Comparison of ENCODE assay signal across 2 cellular contexts in the genomic region with DNA sequence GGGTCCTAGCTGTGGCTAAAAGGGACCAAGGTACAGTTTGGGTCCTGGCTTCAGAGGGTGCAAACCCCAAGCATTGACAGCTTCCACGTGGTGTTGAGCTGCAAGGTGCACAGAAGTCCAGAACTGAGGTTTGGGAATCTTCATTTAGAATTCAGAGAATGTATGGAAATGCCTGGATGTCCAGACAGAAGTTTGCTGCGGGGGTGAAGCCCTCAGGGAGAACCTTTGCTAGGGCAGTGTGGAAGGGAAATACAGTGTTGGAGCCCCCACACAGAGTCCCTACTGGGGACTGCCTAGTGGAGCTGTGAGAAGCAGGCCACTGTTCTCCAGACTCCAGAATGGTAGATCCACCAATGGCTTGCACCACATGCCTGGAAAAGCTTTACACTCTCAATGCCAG.
A peak's percentile ranks its signal among the peaks of the same experiment; 100 is the strongest.
TF ChIP-seq lines count a peak whose summit lies in the region.

No MANE protein-coding gene starts in this region.

TF ChIP-seq in HEK293, 187 proteins besides CTCF, POLR2A, EP300 and RAD21:
- TF ChIP-seq PRDM1 (tag by site-specific recombination; IDR thresholded peaks at IDR 0.05) (no peak), ZNF354C (tag by site-specific recombination; IDR thresholded peaks at IDR 0.05; ENCODE audit: borderline replicate concordance, low read depth) (no peak), GLIS2 (tag by site-specific recombination; IDR thresholded peaks at IDR 0.05) (no peak), REPIN1 (tag by site-specific recombination; IDR thresholded peaks at IDR 0.05; ENCODE audit: low read depth) (no peak), ZNF670 (tag by site-specific recombination; IDR thresholded peaks at IDR 0.05; ENCODE audit: low read depth) (no peak), ZNF707 (tag by site-specific recombination; IDR thresholded peaks at IDR 0.05) (no peak), ZNF473 (tag by site-specific recombination; IDR thresholded peaks at IDR 0.05) (no peak), ZNF544 (tag by site-specific recombination; IDR thresholded peaks at IDR 0.05) (no peak), ZNF132 (tag by site-specific recombination; IDR thresholded peaks at IDR 0.05; ENCODE audit: borderline replicate concordance) (no peak), ZNF585B (tag by site-specific recombination; IDR thresholded peaks at IDR 0.05) (0 out of 2 replicates have a peak, but pooled peaks have one; percentile 1), SETDB1 (IDR thresholded peaks at IDR 0.05; ENCODE audit: insufficient read length, low read length) (peak; percentile 73)
- TF ChIP-seq, protein P1, sequence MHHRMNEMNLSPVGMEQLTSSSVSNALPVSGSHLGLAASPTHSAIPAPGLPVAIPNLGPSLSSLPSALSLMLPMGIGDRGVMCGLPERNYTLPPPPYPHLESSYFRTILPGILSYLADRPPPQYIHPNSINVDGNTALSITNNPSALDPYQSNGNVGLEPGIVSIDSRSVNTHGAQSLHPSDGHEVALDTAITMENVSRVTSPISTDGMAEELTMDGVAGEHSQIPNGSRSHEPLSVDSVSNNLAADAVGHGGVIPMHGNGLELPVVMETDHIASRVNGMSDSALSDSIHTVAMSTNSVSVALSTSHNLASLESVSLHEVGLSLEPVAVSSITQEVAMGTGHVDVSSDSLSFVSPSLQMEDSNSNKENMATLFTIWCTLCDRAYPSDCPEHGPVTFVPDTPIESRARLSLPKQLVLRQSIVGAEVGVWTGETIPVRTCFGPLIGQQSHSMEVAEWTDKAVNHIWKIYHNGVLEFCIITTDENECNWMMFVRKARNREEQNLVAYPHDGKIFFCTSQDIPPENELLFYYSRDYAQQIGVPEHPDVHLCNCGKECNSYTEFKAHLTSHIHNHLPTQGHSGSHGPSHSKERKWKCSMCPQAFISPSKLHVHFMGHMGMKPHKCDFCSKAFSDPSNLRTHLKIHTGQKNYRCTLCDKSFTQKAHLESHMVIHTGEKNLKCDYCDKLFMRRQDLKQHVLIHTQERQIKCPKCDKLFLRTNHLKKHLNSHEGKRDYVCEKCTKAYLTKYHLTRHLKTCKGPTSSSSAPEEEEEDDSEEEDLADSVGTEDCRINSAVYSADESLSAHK (tag by site-specific recombination; IDR thresholded peaks at IDR 0.05) = no peak
- TF ChIP-seq, protein P2, sequence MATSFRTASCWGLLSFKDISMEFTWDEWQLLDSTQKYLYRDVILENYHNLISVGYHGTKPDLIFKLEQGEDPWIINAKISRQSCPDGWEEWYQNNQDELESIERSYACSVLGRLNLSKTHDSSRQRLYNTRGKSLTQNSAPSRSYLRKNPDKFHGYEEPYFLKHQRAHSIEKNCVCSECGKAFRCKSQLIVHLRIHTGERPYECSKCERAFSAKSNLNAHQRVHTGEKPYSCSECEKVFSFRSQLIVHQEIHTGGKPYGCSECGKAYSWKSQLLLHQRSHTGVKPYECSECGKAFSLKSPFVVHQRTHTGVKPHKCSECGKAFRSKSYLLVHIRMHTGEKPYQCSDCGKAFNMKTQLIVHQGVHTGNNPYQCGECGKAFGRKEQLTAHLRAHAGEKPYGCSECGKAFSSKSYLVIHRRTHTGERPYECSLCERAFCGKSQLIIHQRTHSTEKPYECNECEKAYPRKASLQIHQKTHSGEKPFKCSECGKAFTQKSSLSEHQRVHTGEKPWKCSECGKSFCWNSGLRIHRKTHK (tag by site-specific recombination; IDR thresholded peaks at IDR 0.05) = no peak
- TF ChIP-seq, protein P3, sequence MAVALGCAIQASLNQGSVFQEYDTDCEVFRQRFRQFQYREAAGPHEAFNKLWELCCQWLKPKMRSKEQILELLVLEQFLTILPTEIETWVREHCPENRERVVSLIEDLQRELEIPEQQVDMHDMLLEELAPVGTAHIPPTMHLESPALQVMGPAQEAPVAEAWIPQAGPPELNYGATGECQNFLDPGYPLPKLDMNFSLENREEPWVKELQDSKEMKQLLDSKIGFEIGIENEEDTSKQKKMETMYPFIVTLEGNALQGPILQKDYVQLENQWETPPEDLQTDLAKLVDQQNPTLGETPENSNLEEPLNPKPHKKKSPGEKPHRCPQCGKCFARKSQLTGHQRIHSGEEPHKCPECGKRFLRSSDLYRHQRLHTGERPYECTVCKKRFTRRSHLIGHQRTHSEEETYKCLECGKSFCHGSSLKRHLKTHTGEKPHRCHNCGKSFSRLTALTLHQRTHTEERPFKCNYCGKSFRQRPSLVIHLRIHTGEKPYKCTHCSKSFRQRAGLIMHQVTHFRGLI (tag by site-specific recombination; IDR thresholded peaks at IDR 0.05) = no peak
- TF ChIP-seq, protein P4, sequence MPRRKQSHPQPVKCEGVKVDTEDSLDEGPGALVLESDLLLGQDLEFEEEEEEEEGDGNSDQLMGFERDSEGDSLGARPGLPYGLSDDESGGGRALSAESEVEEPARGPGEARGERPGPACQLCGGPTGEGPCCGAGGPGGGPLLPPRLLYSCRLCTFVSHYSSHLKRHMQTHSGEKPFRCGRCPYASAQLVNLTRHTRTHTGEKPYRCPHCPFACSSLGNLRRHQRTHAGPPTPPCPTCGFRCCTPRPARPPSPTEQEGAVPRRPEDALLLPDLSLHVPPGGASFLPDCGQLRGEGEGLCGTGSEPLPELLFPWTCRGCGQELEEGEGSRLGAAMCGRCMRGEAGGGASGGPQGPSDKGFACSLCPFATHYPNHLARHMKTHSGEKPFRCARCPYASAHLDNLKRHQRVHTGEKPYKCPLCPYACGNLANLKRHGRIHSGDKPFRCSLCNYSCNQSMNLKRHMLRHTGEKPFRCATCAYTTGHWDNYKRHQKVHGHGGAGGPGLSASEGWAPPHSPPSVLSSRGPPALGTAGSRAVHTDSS (tag by site-specific recombination; IDR thresholded peaks at IDR 0.05) = no peak

TF ChIP-seq in K562, 482 proteins besides CTCF, POLR2A, EP300 and RAD21:
- no peak for TF ChIP-seq LEF1 (IDR thresholded peaks at IDR 0.05)
- TF ChIP-seq NFRKB (IDR thresholded peaks at IDR 0.05; ENCODE audit: low read depth) = no peak
- no peak for TF ChIP-seq SREBF2 (CRISPR knock-in tag; IDR thresholded peaks at IDR 0.05)
- TF ChIP-seq, protein P5, sequence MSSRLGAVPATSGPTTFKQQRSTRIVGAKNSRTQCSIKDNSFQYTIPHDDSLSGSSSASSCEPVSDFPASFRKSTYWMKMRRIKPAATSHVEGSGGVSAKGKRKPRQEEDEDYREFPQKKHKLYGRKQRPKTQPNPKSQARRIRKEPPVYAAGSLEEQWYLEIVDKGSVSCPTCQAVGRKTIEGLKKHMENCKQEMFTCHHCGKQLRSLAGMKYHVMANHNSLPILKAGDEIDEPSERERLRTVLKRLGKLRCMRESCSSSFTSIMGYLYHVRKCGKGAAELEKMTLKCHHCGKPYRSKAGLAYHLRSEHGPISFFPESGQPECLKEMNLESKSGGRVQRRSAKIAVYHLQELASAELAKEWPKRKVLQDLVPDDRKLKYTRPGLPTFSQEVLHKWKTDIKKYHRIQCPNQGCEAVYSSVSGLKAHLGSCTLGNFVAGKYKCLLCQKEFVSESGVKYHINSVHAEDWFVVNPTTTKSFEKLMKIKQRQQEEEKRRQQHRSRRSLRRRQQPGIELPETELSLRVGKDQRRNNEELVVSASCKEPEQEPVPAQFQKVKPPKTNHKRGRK (tag; IDR thresholded peaks at IDR 0.05) = no peak
- no peak for TF ChIP-seq ZBTB1 (CRISPR knock-in tag; IDR thresholded peaks at IDR 0.05; ENCODE audit: borderline replicate concordance, low read depth)
- TF ChIP-seq, protein P6, sequence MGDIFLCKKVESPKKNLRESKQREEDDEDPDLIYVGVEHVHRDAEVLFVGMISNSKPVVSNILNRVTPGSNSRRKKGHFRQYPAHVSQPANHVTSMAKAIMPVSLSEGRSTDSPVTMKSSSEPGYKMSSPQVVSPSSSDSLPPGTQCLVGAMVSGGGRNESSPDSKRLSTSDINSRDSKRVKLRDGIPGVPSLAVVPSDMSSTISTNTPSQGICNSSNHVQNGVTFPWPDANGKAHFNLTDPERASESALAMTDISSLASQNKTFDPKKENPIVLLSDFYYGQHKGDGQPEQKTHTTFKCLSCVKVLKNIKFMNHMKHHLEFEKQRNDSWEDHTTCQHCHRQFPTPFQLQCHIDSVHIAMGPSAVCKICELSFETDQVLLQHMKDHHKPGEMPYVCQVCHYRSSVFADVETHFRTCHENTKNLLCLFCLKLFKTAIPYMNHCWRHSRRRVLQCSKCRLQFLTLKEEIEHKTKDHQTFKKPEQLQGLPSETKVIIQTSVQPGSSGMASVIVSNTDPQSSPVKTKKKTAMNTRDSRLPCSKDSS (IDR thresholded peaks at IDR 0.05; ENCODE audit: low read depth, partially characterized antibody) = peak; percentile 58
- peak; percentile 85 for TF ChIP-seq CBX5 (IDR thresholded peaks at IDR 0.05; ENCODE audit: borderline replicate concordance, low read depth)
- no peak for TF ChIP-seq ATF7 (IDR thresholded peaks at IDR 0.05)
- TF ChIP-seq KDM5B (IDR thresholded peaks at IDR 0.05; ENCODE audit: insufficient replicate concordance, low read depth, low read length) = no peak
- no peak for TF ChIP-seq MTA3 (IDR thresholded peaks at IDR 0.05; ENCODE audit: borderline replicate concordance)
- TF ChIP-seq HDAC1 (IDR thresholded peaks at IDR 0.05) = no peak
- 0 out of 2 replicates have a peak, but pooled peaks have one; percentile 29 for TF ChIP-seq TRIM28 (IDR thresholded peaks at IDR 0.05)
- no peak for TF ChIP-seq EHMT2 (IDR thresholded peaks at IDR 0.05)
- peak; percentile 33 for TF ChIP-seq ZFP36 (IDR thresholded peaks at IDR 0.05; ENCODE audit: low read depth, low read length, partially characterized antibody)
- TF ChIP-seq ZNF445 (CRISPR knock-in tag; IDR thresholded peaks at IDR 0.05; ENCODE audit: low read depth) = peak; percentile 70; the same call in 1 of the 2 replicates
- no peak for TF ChIP-seq POU5F1 (IDR thresholded peaks at IDR 0.05; ENCODE audit: borderline replicate concordance, low read depth, low read length, partially characterized antibody)
- TF ChIP-seq, protein P7, sequence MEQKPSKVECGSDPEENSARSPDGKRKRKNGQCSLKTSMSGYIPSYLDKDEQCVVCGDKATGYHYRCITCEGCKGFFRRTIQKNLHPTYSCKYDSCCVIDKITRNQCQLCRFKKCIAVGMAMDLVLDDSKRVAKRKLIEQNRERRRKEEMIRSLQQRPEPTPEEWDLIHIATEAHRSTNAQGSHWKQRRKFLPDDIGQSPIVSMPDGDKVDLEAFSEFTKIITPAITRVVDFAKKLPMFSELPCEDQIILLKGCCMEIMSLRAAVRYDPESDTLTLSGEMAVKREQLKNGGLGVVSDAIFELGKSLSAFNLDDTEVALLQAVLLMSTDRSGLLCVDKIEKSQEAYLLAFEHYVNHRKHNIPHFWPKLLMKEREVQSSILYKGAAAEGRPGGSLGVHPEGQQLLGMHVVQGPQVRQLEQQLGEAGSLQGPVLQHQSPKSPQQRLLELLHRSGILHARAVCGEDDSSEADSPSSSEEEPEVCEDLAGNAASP (IDR thresholded peaks at IDR 0.05) = no peak
- TF ChIP-seq, protein P8, sequence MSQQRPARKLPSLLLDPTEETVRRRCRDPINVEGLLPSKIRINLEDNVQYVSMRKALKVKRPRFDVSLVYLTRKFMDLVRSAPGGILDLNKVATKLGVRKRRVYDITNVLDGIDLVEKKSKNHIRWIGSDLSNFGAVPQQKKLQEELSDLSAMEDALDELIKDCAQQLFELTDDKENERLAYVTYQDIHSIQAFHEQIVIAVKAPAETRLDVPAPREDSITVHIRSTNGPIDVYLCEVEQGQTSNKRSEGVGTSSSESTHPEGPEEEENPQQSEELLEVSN (IDR thresholded peaks at IDR 0.05; ENCODE audit: borderline replicate concordance in 1 of 2, extremely low read depth in 1 of 2, insufficient read depth in 1 of 2, insufficient read length in 1 of 2, low read depth in 1 of 2, low read length in 1 of 2, poor library complexity in 1 of 2, severe bottlenecking in 1 of 2) = no peak
- no peak for TF ChIP-seq ZNF785 (CRISPR knock-in tag; IDR thresholded peaks at IDR 0.05)
- TF ChIP-seq CBX3 (IDR thresholded peaks at IDR 0.05; ENCODE audit: borderline replicate concordance in 1 of 2, low read length in 2 of 2) = peak in 1 of 2 experiments; percentile 78; a peak in 2 of 3 replicates
- TF ChIP-seq MCM2 (IDR thresholded peaks at IDR 0.05; ENCODE audit: low read depth) = no peak
- no peak for TF ChIP-seq GABPA (tag; conservative IDR thresholded peaks at IDR 0.05; ENCODE audit: low read depth)
